In the genomic region with DNA sequence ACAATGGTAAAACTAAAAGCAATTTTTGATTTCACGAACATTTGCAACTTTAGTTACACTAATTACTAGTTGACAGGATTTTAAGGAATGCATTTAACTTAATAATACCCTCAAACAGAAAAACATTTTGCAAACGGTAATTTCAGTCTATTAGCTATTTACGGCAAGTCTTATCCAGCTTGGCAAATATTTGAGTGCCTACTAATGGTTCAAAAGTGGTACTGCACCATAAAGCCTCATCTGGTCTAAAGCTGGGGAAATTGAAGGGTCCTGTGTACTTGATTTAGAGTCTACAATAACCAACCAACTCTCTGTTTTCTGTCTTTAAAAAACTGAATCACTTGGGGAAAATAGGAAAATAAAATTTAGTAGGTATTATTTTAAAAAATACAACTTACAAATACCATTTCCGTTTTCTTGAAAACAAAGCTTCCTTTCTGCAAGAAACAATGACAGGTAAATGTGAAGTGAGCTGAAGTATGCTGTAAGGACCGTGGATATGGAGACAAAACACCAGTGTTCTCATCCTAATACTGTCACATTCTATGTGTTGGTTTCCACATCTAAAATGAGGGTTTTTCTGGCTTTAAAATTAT, we compare ENCODE assay signal across 8 cellular contexts.
DNase-seq lines count a peak whose midpoint lies in the region; ATAC-seq and TF ChIP-seq lines count a peak whose summit lies in the region.

No MANE protein-coding gene starts in this region.

- no peaks in the 10 kb centered on the region for H3K27me3 Mint-ChIP-seq in H9 (ENCODE audit: low read depth)

- H2AFZ ChIP-seq in H9 (ENCODE audit: low read length) = no peak overlapping the region

- no peak overlapping the region for H3K18ac ChIP-seq in H9 (ENCODE audit: insufficient read length, low read depth, low read length)

- peaks cover 8 to 10% of the 10 kb centered on the region in 2 experiments; a peak in 3 of 4 replicates for H3K4me1 Mint-ChIP-seq in H9

- H3K4me3 Mint-ChIP-seq in H9 = no peak overlapping the region

- no peak overlapping the region for H3K23ac ChIP-seq in H9 (ENCODE audit: insufficient read length, low read depth, low read length)

- no peaks in the 10 kb centered on the region for H3K36me3 Mint-ChIP-seq in H9 (ENCODE audit: insufficient read depth in 1 of 3, low read depth in 3 of 3)

- H3K36me3 ChIP-seq in right lobe of liver = no peaks in the 10 kb centered on the region

- no peak overlapping the region for H3K9ac ChIP-seq in H9 (ENCODE audit: extremely low read depth, insufficient read length, low read length)

- TF ChIP-seq CTCF in H9 (conservative IDR thresholded peaks at IDR 0.05) = peak; percentile 81
- TF ChIP-seq CTCF in right lobe of liver (IDR thresholded peaks at IDR 0.05) = peak; percentile 42 to 67 (median 65)

- H3K4me1 ChIP-seq in H9 (ENCODE audit: insufficient read depth, low read length) (no peaks in the 10 kb centered on the region), right lobe of liver (no peaks in the 10 kb centered on the region)

- H3K79me2 ChIP-seq in H9 (ENCODE audit: insufficient read depth, low read length) = no peaks in the 10 kb centered on the region

- no peak overlapping the region for H4K91ac ChIP-seq in H9 (ENCODE audit: insufficient read length, low read depth, low read length)

- no peaks in the 10 kb centered on the region for H3K27me3 ChIP-seq in H9 (ENCODE audit: insufficient read depth, low read length)
- H3K27me3 ChIP-seq in right lobe of liver = no peaks in the 10 kb centered on the region

- no peak overlapping the region for H3K4ac ChIP-seq in H9 (ENCODE audit: low read depth, low read length)

- ATAC-seq in right lobe of liver = peak; percentile 67 to 76 (median 74)
- no peak for ATAC-seq in GM18519 (IDR thresholded peaks at IDR 0.05; ENCODE audit: low FRiP score, unreplicated experiment)

- H3T11ph ChIP-seq in H9 (ENCODE audit: low read length) = no peak overlapping the region

- H2BK5ac ChIP-seq in H9 (ENCODE audit: insufficient read length, low read length) = no peak overlapping the region

- H4K20me1 ChIP-seq in H9 (ENCODE audit: control insufficient read depth, insufficient read depth, insufficient read length) = no peaks in the 10 kb centered on the region

- no peak overlapping the region for H3K56ac ChIP-seq in H9 (ENCODE audit: insufficient read length, low read depth, low read length)

- H4K8ac ChIP-seq in H9 (replicated peaks; ENCODE audit: insufficient read length, low read depth, low read length) = no peak overlapping the region

- H3K27ac ChIP-seq in H9 (ENCODE audit: insufficient read length, low read depth, low read length) = no peak overlapping the region
- no peak overlapping the region for H3K27ac ChIP-seq in right lobe of liver

- no peak overlapping the region for H3K27ac Mint-ChIP-seq in H9

- H2AK5ac ChIP-seq in H9 (ENCODE audit: insufficient read length, low read length) = no peak overlapping the region

- no peak overlapping the region for H3K14ac ChIP-seq in H9 (ENCODE audit: insufficient read depth, low read length)

- no peak for TF ChIP-seq POLR2A in right lobe of liver (IDR thresholded peaks at IDR 0.05)

- H3K9me3 ChIP-seq in H9 (ENCODE audit: control insufficient read depth, low read depth, low read length) (no peaks in the 10 kb centered on the region), right lobe of liver (no peaks in the 10 kb centered on the region)

- H2BK12ac ChIP-seq in H9 (ENCODE audit: insufficient read length, low read depth, low read length) = no peak overlapping the region

- DNase-seq in NCI-H345 (lab: John Stamatoyannopoulos, UW) (peak; percentile 20), NCI-H345 treated with DMSO at 0.1 percent for 48 hours (lab: John Stamatoyannopoulos, UW; ENCODE audit: unreplicated experiment) (no peak), H9 (no peak), MV-4-11 (lab: John Stamatoyannopoulos, UW) (peak; percentile 0), amniotic epithelial cell (ENCODE audit: low read depth) (peak; percentile 47), right lobe of liver (no peak)
- no peak for DNase-seq in activated naive CD4-positive, alpha-beta T cell (lab: John Stamatoyannopoulos, UW)

- H3K4me2 ChIP-seq in H9 (ENCODE audit: insufficient read depth, insufficient read length, low read length) = no peak overlapping the region

- no peak overlapping the region for H2BK20ac ChIP-seq in H9 (ENCODE audit: low read depth, low read length, poor library complexity, severe bottlenecking)

- H3K23me2 ChIP-seq in H9 (ENCODE audit: insufficient read length, low read depth, low read length, poor library complexity, severe bottlenecking) = no peaks in the 10 kb centered on the region

- intact Hi-C loops in right lobe of liver (cut with DNase I) = no loop called here

- H3K4me3 ChIP-seq in right lobe of liver = no peak overlapping the region

- H4K5ac ChIP-seq in H9 (ENCODE audit: insufficient read length, low read depth, low read length) = no peak overlapping the region

- H3K79me1 ChIP-seq in H9 (ENCODE audit: insufficient read depth, low read depth, low read length, poor library complexity, severe bottlenecking) = no peaks in the 10 kb centered on the region

- no CpG with 5 or more reads among the region's 5 CpGs for WGBS in H9 (ENCODE audit: extremely low coverage, insufficient read length, low lambda C conversion rate)
- WGBS in right lobe of liver (ENCODE audit: insufficient coverage, low coverage, low lambda C conversion rate, missing lambda C conversion rate) = 25% methylated on average over 5 of the region's 5 CpGs

- H2BK120ac ChIP-seq in H9 (ENCODE audit: low read depth, low read length, poor library complexity, severe bottlenecking) = no peak overlapping the region

- H2BK15ac ChIP-seq in H9 (ENCODE audit: low read depth, low read length) = no peak overlapping the region

- H3K9me3 Mint-ChIP-seq in H9 = peaks cover under 1 to 7% of the 10 kb centered on the region in 2 experiments; a peak in 3 of 5 replicates

Comparison
In these comparisons a context has a peak if more than half of its experiments do, and no peak if none do; other contexts are left out.
1. DNase-seq: peak in NCI-H345 (single experiment), MV-4-11 (single experiment) and amniotic epithelial cell (single experiment); none in NCI-H345 treated with DMSO at 0.1 percent for 48 hours (single experiment), H9 (single experiment), right lobe of liver (0 of 3) and activated naive CD4-positive, alpha-beta T cell (0 of 4).